Comparison of ENCODE assay signal across 9 cellular contexts in the genomic region with DNA sequence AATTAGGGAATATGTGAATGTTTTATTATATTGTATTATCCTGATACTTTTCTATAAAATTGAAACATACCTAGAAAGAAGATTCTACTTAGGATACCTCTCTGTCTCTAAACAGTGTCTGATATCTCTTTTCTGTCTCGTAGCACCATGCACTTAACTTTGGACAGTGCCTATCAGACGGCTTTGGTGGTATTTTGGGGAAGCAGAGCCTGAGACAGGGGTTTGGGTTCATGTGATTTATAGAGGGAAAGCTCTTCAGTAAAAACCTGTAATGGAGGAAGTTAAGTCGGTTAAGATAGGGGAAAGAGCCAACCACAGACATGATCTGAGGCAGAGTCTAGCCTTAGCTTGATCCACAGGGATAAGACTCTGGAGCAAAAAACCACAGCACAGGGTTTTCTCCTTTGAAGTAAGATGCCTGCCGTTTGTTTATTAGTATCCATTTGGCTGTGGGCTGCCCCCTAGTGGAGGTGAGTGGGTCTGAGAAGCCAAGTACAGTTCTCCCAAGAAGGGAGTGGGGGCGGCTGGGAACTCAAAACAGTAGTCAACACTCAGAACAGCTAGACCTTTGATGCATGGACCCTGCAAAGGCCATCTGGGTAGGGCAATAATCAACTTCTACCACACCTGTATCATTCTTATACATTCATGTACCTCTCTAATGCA.
DNase-seq lines count a peak whose midpoint lies in the region; ATAC-seq lines count a peak whose summit lies in the region.
"Had no signal": no experiment of that assay in that cellular context is flagged by ENCODE, and none has a peak within 500 bp of the region (broad histone marks: within the 10 kb centered on the region; RNA-seq: fewer than 3 reads in every experiment).

No MANE protein-coding gene starts in this region.

- H3K27me3 ChIP-seq in HAP-1 (ENCODE audit: low read depth), result no peaks in the 10 kb centered on the region
- no peaks in the 10 kb centered on the region for H3K27me3 ChIP-seq in MG63
- H3K27me3 ChIP-seq in CD4-positive, alpha-beta memory T cell (ENCODE audit: insufficient read depth, low read length), result no peaks in the 10 kb centered on the region
- H3K27me3 ChIP-seq: suprapubic skin had no signal

- H3K27ac ChIP-seq in CD4-positive, alpha-beta memory T cell (ENCODE audit: low read depth, low read length), result no peak overlapping the region
- H3K27ac ChIP-seq: suprapubic skin had no signal

- H3K4me1 Mint-ChIP-seq in CD4-positive, alpha-beta memory T cell, result peaks cover 0 to 1% (median 0%) of the 10 kb centered on the region in 4 donors

- H3K9me3 ChIP-seq in HAP-1 (no peaks in the 10 kb centered on the region), MG63 (no peaks in the 10 kb centered on the region)
- no peaks in the 10 kb centered on the region for H3K9me3 ChIP-seq in CD4-positive, alpha-beta memory T cell (ENCODE audit: control insufficient read depth in 1 of 2, low read length in 2 of 2)
- H3K9me3 ChIP-seq: suprapubic skin had no signal

- DNase-seq in activated effector memory CD4-positive, alpha-beta T cell treated with anti-CD3 and anti-CD28 coated beads, Interleukin-2, amount 50 U/mL, for 16 hours, result peak; percentile 63
- no peak for DNase-seq in activated effector memory CD4-positive, alpha-beta T cell treated with Interleukin-2 at 50 U/mL for 16 hours
- DNase-seq in HAP-1 (ENCODE audit: low spot score in 2 of 2), result peak; percentile 32 to 84
- peak; percentile 52 for DNase-seq in MG63
- DNase-seq in activated CD4-positive, alpha-beta T cell treated with anti-CD3 and anti-CD28 coated beads, Interleukin-2, amount 50 U/mL, for 48 hours, result peak; percentile 45 to 60
- DNase-seq in left ventricle myocardium superior, result peak; percentile 32
- peak; percentile 3 for DNase-seq in stimulated activated CD4-positive, alpha-beta T cell treated with anti-CD3 and anti-CD28 coated beads, Interleukin-12 subunit alpha, Interleukin-12 subunit beta, amount 100 ng/mL, for 4 hours
- DNase-seq in CD4-positive, alpha-beta memory T cell, result no peak

- H3K4me3 ChIP-seq in HAP-1 (no peak overlapping the region), MG63 (no peak overlapping the region)
- H3K4me3 ChIP-seq in CD4-positive, alpha-beta memory T cell (ENCODE audit: low read length in 2 of 2), result no peak overlapping the region
- H3K4me3 ChIP-seq: suprapubic skin had no signal

- intact Hi-C loops in left ventricle myocardium superior (cut with micrococcal nuclease), result no loop called here
- intact Hi-C loops in CD4-positive, alpha-beta memory T cell (cut with micrococcal nuclease), result no loop called here

- no peaks in the 10 kb centered on the region for H3K36me3 Mint-ChIP-seq in CD4-positive, alpha-beta memory T cell

- H3K4me3 Mint-ChIP-seq in CD4-positive, alpha-beta memory T cell, result no peak overlapping the region

- no peak for ATAC-seq in left ventricle myocardium superior

- H3K4me1 ChIP-seq in HAP-1, result no peaks in the 10 kb centered on the region
- no peaks in the 10 kb centered on the region for H3K4me1 ChIP-seq in CD4-positive, alpha-beta memory T cell (ENCODE audit: insufficient read depth, low read length)
- H3K4me1 ChIP-seq: suprapubic skin had no signal

- in situ Hi-C loops in HAP-1 (cut with MboI; ENCODE audit: low sequenced_read_pairs), result no loop called here

- no peaks in the 10 kb centered on the region for H3K36me3 ChIP-seq in HAP-1 (replicated peaks)
- H3K36me3 ChIP-seq in MG63, result no peaks in the 10 kb centered on the region
- H3K36me3 ChIP-seq in CD4-positive, alpha-beta memory T cell (ENCODE audit: insufficient read depth, low read length), result no peaks in the 10 kb centered on the region
- H3K36me3 ChIP-seq: suprapubic skin had no signal

- H3K27me3 Mint-ChIP-seq in CD4-positive, alpha-beta memory T cell, result no peaks in the 10 kb centered on the region

- CTCF ChIA-PET in CD4-positive, alpha-beta memory T cell (lab: Charles Lee; ENCODE audit: partially characterized antibody), result no interaction called here

- H3K27ac Mint-ChIP-seq in CD4-positive, alpha-beta memory T cell, result no peak overlapping the region

- POLR2A ChIA-PET in CD4-positive, alpha-beta memory T cell (lab: Charles Lee; ENCODE audit: partially characterized antibody), result no interaction called here

- peaks cover 2 to 9% (median 4%) of the 10 kb centered on the region in 8 donors for H3K9me3 Mint-ChIP-seq in CD4-positive, alpha-beta memory T cell

Comparison
In these comparisons a context has a peak if more than half of its experiments do, and no peak if none do; other contexts are left out.
1. DNase-seq: peak in activated effector memory CD4-positive, alpha-beta T cell treated with anti-CD3 and anti-CD28 coated beads, Interleukin-2, amount 50 U/mL, for 16 hours (single experiment), HAP-1 (2 of 2), MG63 (single experiment), activated CD4-positive, alpha-beta T cell treated with anti-CD3 and anti-CD28 coated beads, Interleukin-2, amount 50 U/mL, for 48 hours (2 of 2), left ventricle myocardium superior (single experiment) and stimulated activated CD4-positive, alpha-beta T cell treated with anti-CD3 and anti-CD28 coated beads, Interleukin-12 subunit alpha, Interleukin-12 subunit beta, amount 100 ng/mL, for 4 hours (single experiment); none in activated effector memory CD4-positive, alpha-beta T cell treated with Interleukin-2 at 50 U/mL for 16 hours (single experiment) and CD4-positive, alpha-beta memory T cell (0 of 5).